Comparison of ENCODE assay signal across 8 cellular contexts in the genomic region with DNA sequence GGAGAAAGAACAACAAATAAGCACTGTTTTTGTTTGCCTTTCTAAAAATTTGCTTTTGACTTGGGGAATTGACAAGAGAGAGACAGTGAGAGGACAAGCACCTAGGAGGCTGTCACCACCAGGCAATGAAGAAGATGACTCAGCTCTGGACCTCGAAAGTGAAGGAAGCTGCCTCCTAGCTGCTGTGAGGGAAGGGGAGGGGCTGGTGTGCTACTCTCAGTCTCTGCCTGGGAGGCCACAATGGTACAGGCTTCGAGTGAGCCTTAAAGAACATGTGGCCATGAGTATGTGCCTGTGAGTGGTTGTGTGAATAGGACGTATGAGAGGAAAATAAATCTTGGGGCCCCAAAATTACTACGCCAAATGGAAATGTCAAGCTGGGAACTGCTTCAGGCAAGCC. TPM values are rescaled to one million over a fixed set of nuclear protein-coding genes. Genes with fewer than 3 reads are reported as not detected.
A peak's percentile ranks its signal among the peaks of the same experiment; 100 is the strongest.
DNase-seq lines count a peak whose midpoint lies in the region; ATAC-seq and TF ChIP-seq lines count a peak whose summit lies in the region.

No MANE protein-coding gene starts in this region.

- H3K27me3 ChIP-seq in esophagus squamous epithelium = no peaks in the 10 kb centered on the region
- no peaks in the 10 kb centered on the region for H3K27me3 ChIP-seq in gastroesophageal sphincter

- TF ChIP-seq EP300 in gastroesophageal sphincter (IDR thresholded peaks at IDR 0.05) = no peak

- no peak overlapping the region for H3K27ac ChIP-seq in esophagus squamous epithelium
- H3K27ac ChIP-seq in gastroesophageal sphincter = no peak overlapping the region

- WGBS in esophagus squamous epithelium, 2 donors = 46 to 52% methylated on average over 4 of the region's 4 CpGs
- 45 to 55% methylated on average over 4 of the region's 4 CpGs for WGBS in gastroesophageal sphincter (ENCODE audit: low coverage in 1 of 2), 2 donors

- in situ Hi-C loops in SK-MEL-5 (cut with HindIII; ENCODE audit: low pct_unique_long_range_greater_than_20kb, low sequenced_read_pairs) = no loop called here

- ATAC-seq in GM19395 (IDR thresholded peaks at IDR 0.05; ENCODE audit: unreplicated experiment) (peak; percentile 99), HG03097 (IDR thresholded peaks at IDR 0.05; ENCODE audit: low FRiP score, unreplicated experiment) (peak; percentile 99), gastroesophageal sphincter (no peak)

- no peak for TF ChIP-seq CTCF in esophagus squamous epithelium (IDR thresholded peaks at IDR 0.05)
- TF ChIP-seq CTCF in gastroesophageal sphincter (IDR thresholded peaks at IDR 0.05) = no peak

- H3K4me3 ChIP-seq in esophagus squamous epithelium (no peak overlapping the region), gastroesophageal sphincter (no peak overlapping the region)

- no peaks in the 10 kb centered on the region for H3K36me3 ChIP-seq in esophagus squamous epithelium
- no peaks in the 10 kb centered on the region for H3K36me3 ChIP-seq in gastroesophageal sphincter

- H3K4me1 ChIP-seq in esophagus squamous epithelium (peaks cover 0 to 7% (median 5%) of the 10 kb centered on the region in 3 donors), gastroesophageal sphincter (peaks cover 0 to 7% (median 0%) of the 10 kb centered on the region in 3 donors)

- DNase-seq in DMS53 (lab: John Stamatoyannopoulos, UW) (peak; percentile 69), SK-MEL-5 (ENCODE audit: low read depth, low spot score) (peak; percentile 55), glomerular visceral epithelial cell (ENCODE audit: extremely low spot score) (peak; percentile 61), esophagus squamous epithelium (lab: John Stamatoyannopoulos, UW) (no peak), NCI-H1436 treated with DMSO at 0.1 percent for 48 hours (lab: John Stamatoyannopoulos, UW) (no peak)

- no peak for TF ChIP-seq POLR2A in esophagus squamous epithelium (IDR thresholded peaks at IDR 0.05)
- TF ChIP-seq POLR2A in gastroesophageal sphincter (IDR thresholded peaks at IDR 0.05) = no peak

- intact Hi-C loops in esophagus squamous epithelium (cut with DNase I) = loop anchor here (10.0 kb wide), 1 partner anchor 962 kb away; no protein-coding TSS in a partner anchor

- no peaks in the 10 kb centered on the region for H3K9me3 ChIP-seq in esophagus squamous epithelium
- H3K9me3 ChIP-seq in gastroesophageal sphincter = no peaks in the 10 kb centered on the region

RNA-seq across cellular contexts. Expression of gene PLK2, which starts 7.1 kb away (rescaled TPM):
- 125 and 156 TPM in 2 replicates for total RNA-seq in SK-MEL-5 (2014; rRNA removed; shearing (Covaris generic))
- 119 and 138 TPM in 2 replicates for polyA plus RNA-seq in SK-MEL-5 (2015; cell fraction: cytosol; rRNA removed)
- 329 and 445 TPM in 2 replicates for polyA plus RNA-seq in SK-MEL-5 (2015; cell fraction: nucleus; rRNA removed)
- total RNA-seq in esophagus squamous epithelium (100 to 1,000 TPM; 117 to 227 (median 151) TPM), gastroesophageal sphincter (10 to 100 TPM; 18.2 to 61.4 (median 36.4) TPM)

RNA-seq across cellular contexts. Expression of gene GAPT, which starts 24.3 kb away (rescaled TPM):
- total RNA-seq in SK-MEL-5 (2014; rRNA removed; shearing (Covaris generic)) = not detected in 2 replicates
- polyA plus RNA-seq in SK-MEL-5 (2015; cell fraction: cytosol; rRNA removed) = not detected in 2 replicates
- 0.26 TPM in 1 of 2 replicates, not detected in the other for polyA plus RNA-seq in SK-MEL-5 (2015; cell fraction: nucleus; rRNA removed)
- 1 to 10 TPM in 1 of 4 donors, under 1 TPM in 2, not detected in 1; 0.09 to 2.9 (median 0.18) TPM for total RNA-seq in esophagus squamous epithelium
- 1 to 10 TPM in 2 of 4 donors, under 1 TPM in 1, not detected in 1; 0.50 to 2.4 (median 2.2) TPM for total RNA-seq in gastroesophageal sphincter

Comparison
In these comparisons a context has a peak if more than half of its experiments do, and no peak if none do; other contexts are left out.
1. DNase-seq: peak in DMS53 (single experiment), SK-MEL-5 (single experiment) and glomerular visceral epithelial cell (single experiment); none in esophagus squamous epithelium (single experiment) and NCI-H1436 treated with DMSO at 0.1 percent for 48 hours (single experiment).